ENCODE assay signal across 19 cellular contexts in the genomic region with DNA sequence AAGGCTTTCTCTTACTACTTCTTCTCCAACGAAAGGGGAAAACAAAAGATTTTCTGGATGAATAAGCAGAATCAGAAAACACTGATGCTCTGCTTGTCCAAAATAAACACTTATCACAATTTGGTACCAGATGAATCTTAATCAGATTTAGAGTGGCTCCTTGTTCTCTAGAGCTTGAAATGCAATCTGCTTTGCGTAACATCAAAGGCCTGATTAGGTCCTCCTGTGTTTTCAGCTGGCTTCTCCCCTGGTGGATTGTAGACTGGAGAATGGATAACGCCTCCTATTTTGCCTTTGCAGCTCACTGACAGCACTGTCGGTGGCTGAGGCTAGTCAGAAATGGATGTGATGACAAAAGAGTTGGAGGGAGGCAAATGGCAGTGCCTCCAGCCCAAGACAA.
DNase-seq lines count a peak whose midpoint lies in the region; ATAC-seq, FAIRE-seq and TF ChIP-seq lines count a peak whose summit lies in the region.
"Had no signal": no experiment of that assay in that cellular context is flagged by ENCODE, and none has a peak within 500 bp of the region (broad histone marks: within the 10 kb centered on the region; RNA-seq: fewer than 3 reads in every experiment).

No MANE protein-coding gene starts in this region.

- no peaks in the 10 kb centered on the region for H3K36me3 ChIP-seq in bronchial epithelial cell (ENCODE audit: control insufficient read depth, insufficient read depth, low read length)
- H3K36me3 ChIP-seq: BLaER1 treated with 17β-estradiol and CSF1 and Interleukin-3, amounts not matched to agents 10 nM and 100 nM had no signal

- ATAC-seq in left colon (no peak), HG03139 (IDR thresholded peaks at IDR 0.05; ENCODE audit: unreplicated experiment) (no peak)
- ATAC-seq: GM23338, T-cell had no signal

- H3K27ac ChIP-seq in substantia nigra (ENCODE audit: low read depth, low read length, poor library complexity, severe bottlenecking): peak overlapping the region; percentile 78
- H3K27ac ChIP-seq: BLaER1 treated with 17β-estradiol and CSF1 and Interleukin-3, amounts not matched to agents 10 nM and 100 nM had no signal

- no peak for TF ChIP-seq CTCF in bronchial epithelial cell (IDR thresholded peaks at IDR 0.05; ENCODE audit: insufficient read depth, low read length, severe bottlenecking)

- H3K4me3 ChIP-seq in bronchial epithelial cell (ENCODE audit: low read depth, low read length): no peak overlapping the region
- H3K4me3 ChIP-seq: BLaER1 treated with 17β-estradiol and CSF1 and Interleukin-3, amounts not matched to agents 10 nM and 100 nM; GM23338 had no signal

- H3K27me3 ChIP-seq in bronchial epithelial cell (ENCODE audit: control insufficient read depth, insufficient read depth, low read length): no peaks in the 10 kb centered on the region
- H3K27me3 ChIP-seq: BLaER1 treated with 17β-estradiol and CSF1 and Interleukin-3, amounts not matched to agents 10 nM and 100 nM had no signal

- intact Hi-C loops in left colon (cut with DNase I, micrococcal nuclease): no loop called here

- peak; percentile 10 for DNase-seq in NCI-H1436 (lab: John Stamatoyannopoulos, UW)
- no peak for DNase-seq in NCI-H1436 treated with DMSO at 0.1 percent for 48 hours (lab: John Stamatoyannopoulos, UW)
- peak; percentile 32 for DNase-seq in NCI-H510A (lab: John Stamatoyannopoulos, UW)
- no peak for DNase-seq in bronchial epithelial cell (ENCODE audit: low read depth)
- no peak for DNase-seq in substantia nigra (lab: John Stamatoyannopoulos, UW)
- no peak for DNase-seq in left colon
- no peak for DNase-seq in KG1 (lab: John Stamatoyannopoulos, UW)
- DNase-seq: CD8-positive, alpha-beta memory T cell; IMR-90; Kasumi-1; NCI-H146; NCI-H2081; NCI-H226; NCI-H748 treated with DMSO at 0.1 percent for 48 hours; T-cell had no signal

- FAIRE-seq in bronchial epithelial cell (lab: Jason Lieb, UNC): peak; percentile 70
- FAIRE-seq: A204.1 had no signal

Comparison
In these comparisons a context has a peak if more than half of its experiments do, and no peak if none do; other contexts are left out.
1. DNase-seq: peak in NCI-H1436 (single experiment) and NCI-H510A (single experiment); none in NCI-H1436 treated with DMSO at 0.1 percent for 48 hours (single experiment), bronchial epithelial cell (single experiment), substantia nigra (0 of 49), left colon (0 of 2) and KG1 (single experiment).